16 cellular contexts compared by ENCODE assay signal in the genomic region with DNA sequence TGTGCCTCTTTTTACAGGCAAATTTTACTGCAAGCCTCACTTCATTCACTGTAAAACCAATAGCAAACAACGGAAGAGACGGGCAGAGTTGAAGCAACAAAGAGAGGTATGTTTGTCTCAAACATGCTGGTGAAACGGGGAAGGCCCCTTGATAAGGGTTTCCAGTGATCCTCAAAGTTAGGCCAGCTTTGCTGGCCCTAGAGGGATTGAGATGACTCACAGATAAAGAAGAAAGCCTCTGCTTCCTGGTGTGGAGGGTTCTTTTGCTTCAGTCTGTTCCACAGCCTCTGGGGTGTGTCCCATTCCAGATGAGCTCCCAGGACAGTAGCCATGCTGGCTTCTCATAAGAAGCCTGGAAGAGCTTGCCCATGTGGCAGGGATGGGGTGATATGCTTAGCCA.
DNase-seq lines count a peak whose midpoint lies in the region; ATAC-seq and TF ChIP-seq lines count a peak whose summit lies in the region.
"Had no signal": no experiment of that assay in that cellular context is flagged by ENCODE, and none has a peak within 500 bp of the region (broad histone marks: within the 10 kb centered on the region; RNA-seq: fewer than 3 reads in every experiment).

No MANE protein-coding gene starts in this region.

- H3K4me3 ChIP-seq in epithelial cell of esophagus (ENCODE audit: low read length), result no peak overlapping the region
- H3K4me3 ChIP-seq: esophagus muscularis mucosa, prostate gland had no signal

- H3K27me3 Mint-ChIP-seq in Calu3 (ENCODE audit: unreplicated experiment), result no peaks in the 10 kb centered on the region
- H3K27me3 Mint-ChIP-seq: activated CD4-positive, alpha-beta memory T cell treated with anti-CD3 and anti-CD28 coated beads for 36 hours had no signal

- H3K36me3 Mint-ChIP-seq in Calu3 (ENCODE audit: insufficient read depth, unreplicated experiment), result peaks cover 50% of the 10 kb centered on the region

- in situ Hi-C loops in G401 (cut with HindIII; ENCODE audit: low sequenced_read_pairs), result no loop called here

- H3K4me3 Mint-ChIP-seq in Calu3 (ENCODE audit: low read depth, unreplicated experiment), result no peak overlapping the region
- H3K4me3 Mint-ChIP-seq: activated CD4-positive, alpha-beta memory T cell treated with anti-CD3 and anti-CD28 coated beads for 36 hours had no signal

- no TSS peak for BruUV-seq in Calu3 (replicated peaks; lab: Mats Ljungman, UMichigan)

- no peaks in the 10 kb centered on the region for H3K9me3 Mint-ChIP-seq in Calu3 (ENCODE audit: low read depth, unreplicated experiment)
- H3K9me3 Mint-ChIP-seq: activated CD4-positive, alpha-beta memory T cell treated with anti-CD3 and anti-CD28 coated beads for 36 hours had no signal

- intact Hi-C loops in Calu3 (cut with micrococcal nuclease; ENCODE audit: unreplicated experiment), result no loop called here

- peak; percentile 42 for DNase-seq in Calu3
- peak; percentile 22 for DNase-seq in LHCN-M2 (ENCODE audit: low read depth)
- DNase-seq in epithelial cell of esophagus (ENCODE audit: low read depth), result peak; percentile 70
- peak; percentile 34 for DNase-seq in non-pigmented ciliary epithelial cell (ENCODE audit: low read depth)
- DNase-seq in amniotic stem cell (lab: John Stamatoyannopoulos, UW), result no peak
- no peak for DNase-seq in G401 (ENCODE audit: low spot score)
- no peak for DNase-seq in GM20000 (ENCODE audit: low spot score)
- DNase-seq: activated CD4-positive, alpha-beta memory T cell treated with anti-CD3 and anti-CD28 coated beads for 36 hours; activated effector memory CD4-positive, alpha-beta T cell treated with Interleukin-2 at 50 U/mL for 16 hours; central memory CD4-positive, alpha-beta T cell; KBM-7; NCI-H146; stimulated activated CD4-positive, alpha-beta T cell treated with anti-CD3 and anti-CD28 coated beads, Interleukin-1b, Interleukin-23, amount 100 ng/mL, for 48 hours had no signal

- no peak for ATAC-seq in GM19324 (IDR thresholded peaks at IDR 0.05; ENCODE audit: low FRiP score, unreplicated experiment)

- H3K4me1 Mint-ChIP-seq in Calu3 (ENCODE audit: low read depth, unreplicated experiment), result peaks cover 18% of the 10 kb centered on the region

- H3K27ac Mint-ChIP-seq in Calu3 (ENCODE audit: unreplicated experiment), result peak overlapping the region; percentile 82
- H3K27ac Mint-ChIP-seq: activated CD4-positive, alpha-beta memory T cell treated with anti-CD3 and anti-CD28 coated beads for 36 hours had no signal

- CTCF ChIA-PET in Calu3 (lab: Charles Lee), result interaction anchor here (0.7 to 1.3 kb wide), 5 partner anchors 10 to 346 kb away, joined by 3 to 7 read pairs (median 3); no protein-coding TSS in a partner anchor

- TF ChIP-seq CTCF in Calu3 (IDR thresholded peaks at IDR 0.05; ENCODE audit: unreplicated experiment) (no peak), epithelial cell of esophagus (IDR thresholded peaks at IDR 0.05; ENCODE audit: insufficient read depth, low read depth, low read length, missing control alignments) (no peak), GM20000 (IDR thresholded peaks at IDR 0.05; ENCODE audit: extremely low read depth, missing control alignments) (no peak)

Comparison
In these comparisons a context has a peak if more than half of its experiments do, and no peak if none do; other contexts are left out.
1. DNase-seq: peak in Calu3 (single experiment), LHCN-M2 (single experiment), epithelial cell of esophagus (single experiment) and non-pigmented ciliary epithelial cell (single experiment); none in amniotic stem cell (single experiment), G401 (single experiment) and GM20000 (single experiment).